Comparison of ENCODE assay signal across 22 cellular contexts in genomic region chr2:221642447-221642846, GRCh38.
DNase-seq lines count a peak whose midpoint lies in the region; ATAC-seq and TF ChIP-seq lines count a peak whose summit lies in the region.
"Had no signal": no experiment of that assay in that cellular context is flagged by ENCODE, and none has a peak within 500 bp of the region (broad histone marks: within the 10 kb centered on the region; RNA-seq: fewer than 3 reads in every experiment).

No MANE protein-coding gene starts in this region.

- no peak overlapping the region for H3K27ac ChIP-seq in left lung
- H3K27ac ChIP-seq: BLaER1 had no signal

- no peaks in the 10 kb centered on the region for H3K36me3 ChIP-seq in left lung
- H3K36me3 ChIP-seq: BE2C, BLaER1 had no signal

- DNase-seq in SK-MEL-5 (ENCODE audit: low read depth, low spot score) (peak; percentile 8), astrocyte of the hippocampus (ENCODE audit: low read depth, low spot score) (peak; percentile 50), cortex of kidney (lab: John Stamatoyannopoulos, UW) (no peak), NOMO-1 (lab: John Stamatoyannopoulos, UW; ENCODE audit: unreplicated experiment in 2 of 2) (no peak), left lung (no peak)
- DNase-seq: 8988T; ACHN; BE2C; C1 segment of cervical spinal cord; CD4-positive, alpha-beta memory T cell; CD4-positive, CD25-positive, alpha-beta regulatory T cell; CD8-positive, alpha-beta memory T cell; COR-L47; DMS 273 treated with DMSO at 0.1 percent for 48 hours; DMS153; DMS53; DMS79; DND-41; EL; GDM1 had no signal

- no peak overlapping the region for H3K4me3 ChIP-seq in left lung
- H3K4me3 ChIP-seq: BLaER1, GM12878 had no signal

- no peak for TF ChIP-seq CTCF in left lung (IDR thresholded peaks at IDR 0.05)

- peaks cover 0 to 2% of the 10 kb centered on the region in 2 donors for H3K9me3 ChIP-seq in left lung
- H3K9me3 ChIP-seq: BE2C had no signal

- H3K4me1 ChIP-seq in left lung: no peaks in the 10 kb centered on the region
- H3K4me1 ChIP-seq: BE2C had no signal

- no peak for ATAC-seq in left lung
- ATAC-seq: GM12878 had no signal

- intact Hi-C loops in left lung (cut with DNase I): no loop called here

- in situ Hi-C loops in SK-MEL-5 (cut with HindIII; ENCODE audit: low pct_unique_long_range_greater_than_20kb, low sequenced_read_pairs): no loop called here

- no peaks in the 10 kb centered on the region for H3K27me3 ChIP-seq in left lung
- H3K27me3 ChIP-seq: BE2C, BLaER1 had no signal

Comparison
In these comparisons a context has a peak if more than half of its experiments do, and no peak if none do; other contexts are left out.
1. DNase-seq: peak in SK-MEL-5 (single experiment) and astrocyte of the hippocampus (single experiment); none in cortex of kidney (single experiment), NOMO-1 (0 of 2) and left lung (0 of 2).